In the genomic region with DNA sequence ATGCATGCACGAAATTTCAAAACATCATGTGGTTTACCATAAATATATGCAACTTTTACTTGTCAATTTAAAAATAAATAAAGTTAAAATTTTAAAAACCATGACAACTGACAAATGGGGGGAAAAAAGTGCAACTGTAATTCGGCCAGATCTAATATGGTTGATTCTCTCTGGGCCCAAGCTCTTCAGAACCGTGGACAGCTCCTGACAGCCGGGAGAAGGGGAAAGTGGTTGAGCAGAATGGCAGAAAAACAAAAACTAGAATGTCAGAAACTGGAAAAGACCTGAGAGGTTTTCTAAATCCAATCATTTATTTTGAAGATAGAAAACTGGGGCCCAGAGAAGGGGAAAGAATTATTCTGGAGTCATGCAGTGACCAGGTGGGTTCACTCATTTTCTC, we compare ENCODE assay signal across 13 cellular contexts.
DNase-seq lines count a peak whose midpoint lies in the region; TF ChIP-seq lines count a peak whose summit lies in the region.
"Had no signal": no experiment of that assay in that cellular context is flagged by ENCODE, and none has a peak within 500 bp of the region (broad histone marks: within the 10 kb centered on the region; RNA-seq: fewer than 3 reads in every experiment).

No MANE protein-coding gene starts in this region.

- CTCF ChIA-PET in HEK293 (lab: Yijun Ruan, JAX): interaction anchor here (0.7 kb wide), 1 partner anchor 24 kb away, joined by 3 read pairs; no protein-coding TSS in a partner anchor

- no peak for TF ChIP-seq CTCF in HEK293 (tag by site-specific recombination; IDR thresholded peaks at IDR 0.05)

- no peaks in the 10 kb centered on the region for H3K36me3 ChIP-seq in HEK293 (ENCODE audit: control insufficient read depth in 2 of 2, insufficient read depth in 1 of 2, low read length in 2 of 2)
- no peaks in the 10 kb centered on the region for H3K36me3 ChIP-seq in iPS DF 6.9 (ENCODE audit: control insufficient read depth, insufficient read depth, low read length)
- H3K36me3 ChIP-seq: left lung had no signal

- POLR2A ChIA-PET in HEK293 (lab: Yijun Ruan, JAX): no interaction called here

- DNase-seq in AG20443 (ENCODE audit: low spot score) (peak; percentile 29), UCSD-AML1 (lab: John Stamatoyannopoulos, UW; ENCODE audit: unreplicated experiment) (peak; percentile 20), iPS DF 6.9 (ENCODE audit: low read depth, low spot score) (peak; percentile 9), SKM-1 treated with dmso at 0.1 percent for 144 hours (lab: John Stamatoyannopoulos, UW; ENCODE audit: unreplicated experiment) (no peak), NCI-H1105 (lab: John Stamatoyannopoulos, UW) (no peak), NCI-H1105 treated with DMSO at 0.1 percent for 48 hours (lab: John Stamatoyannopoulos, UW) (no peak), hippocampal formation (lab: John Stamatoyannopoulos, UW) (no peak)
- DNase-seq: activated effector memory CD4-positive, alpha-beta T cell treated with anti-CD3 and anti-CD28 coated beads, Interleukin-2, amount 50 U/mL, for 16 hours; DMS153; left lung; right cardiac atrium; T-helper 1 cell had no signal

- H3K27me3 ChIP-seq in iPS DF 6.9 (ENCODE audit: control insufficient read depth, insufficient read depth, low read length): no peaks in the 10 kb centered on the region

- H3K4me3 ChIP-seq in HEK293 (ENCODE audit: low read depth, low read length) (no peak overlapping the region), iPS DF 6.9 (ENCODE audit: low read length) (no peak overlapping the region)
- H3K4me3 ChIP-seq: left lung had no signal

- H3K9me3 ChIP-seq in HEK293 (ENCODE audit: control insufficient read depth, insufficient read depth, low read depth, low read length): no peaks in the 10 kb centered on the region
- H3K9me3 ChIP-seq in iPS DF 6.9 (ENCODE audit: control insufficient read depth, insufficient read depth, low read length): no peaks in the 10 kb centered on the region
- H3K9me3 ChIP-seq: left lung had no signal

- H3K27ac ChIP-seq in HEK293 (ENCODE audit: extremely low read depth, low read depth, low read length) (no peak overlapping the region), iPS DF 6.9 (ENCODE audit: low read length) (no peak overlapping the region)
- H3K27ac ChIP-seq: left lung had no signal

- no peaks in the 10 kb centered on the region for H3K4me1 ChIP-seq in HEK293 (ENCODE audit: control insufficient read depth, insufficient read depth, low read length)
- no peaks in the 10 kb centered on the region for H3K4me1 ChIP-seq in iPS DF 6.9 (ENCODE audit: control insufficient read depth, insufficient read depth, low read length)
- H3K4me1 ChIP-seq: left lung had no signal

- WGBS in iPS DF 6.9 (ENCODE audit: insufficient coverage, insufficient read length): no CpG with 5 or more reads among the region's 4 CpGs

TF ChIP-seq in HEK293, 187 proteins besides CTCF, POLR2A, EP300 and RAD21:
- peak; percentile 99 for TF ChIP-seq ZNF140 (tag by site-specific recombination; IDR thresholded peaks at IDR 0.05)
- TF ChIP-seq IKZF3 (tag by site-specific recombination; IDR thresholded peaks at IDR 0.05): no peak
- TF ChIP-seq, protein P1, sequence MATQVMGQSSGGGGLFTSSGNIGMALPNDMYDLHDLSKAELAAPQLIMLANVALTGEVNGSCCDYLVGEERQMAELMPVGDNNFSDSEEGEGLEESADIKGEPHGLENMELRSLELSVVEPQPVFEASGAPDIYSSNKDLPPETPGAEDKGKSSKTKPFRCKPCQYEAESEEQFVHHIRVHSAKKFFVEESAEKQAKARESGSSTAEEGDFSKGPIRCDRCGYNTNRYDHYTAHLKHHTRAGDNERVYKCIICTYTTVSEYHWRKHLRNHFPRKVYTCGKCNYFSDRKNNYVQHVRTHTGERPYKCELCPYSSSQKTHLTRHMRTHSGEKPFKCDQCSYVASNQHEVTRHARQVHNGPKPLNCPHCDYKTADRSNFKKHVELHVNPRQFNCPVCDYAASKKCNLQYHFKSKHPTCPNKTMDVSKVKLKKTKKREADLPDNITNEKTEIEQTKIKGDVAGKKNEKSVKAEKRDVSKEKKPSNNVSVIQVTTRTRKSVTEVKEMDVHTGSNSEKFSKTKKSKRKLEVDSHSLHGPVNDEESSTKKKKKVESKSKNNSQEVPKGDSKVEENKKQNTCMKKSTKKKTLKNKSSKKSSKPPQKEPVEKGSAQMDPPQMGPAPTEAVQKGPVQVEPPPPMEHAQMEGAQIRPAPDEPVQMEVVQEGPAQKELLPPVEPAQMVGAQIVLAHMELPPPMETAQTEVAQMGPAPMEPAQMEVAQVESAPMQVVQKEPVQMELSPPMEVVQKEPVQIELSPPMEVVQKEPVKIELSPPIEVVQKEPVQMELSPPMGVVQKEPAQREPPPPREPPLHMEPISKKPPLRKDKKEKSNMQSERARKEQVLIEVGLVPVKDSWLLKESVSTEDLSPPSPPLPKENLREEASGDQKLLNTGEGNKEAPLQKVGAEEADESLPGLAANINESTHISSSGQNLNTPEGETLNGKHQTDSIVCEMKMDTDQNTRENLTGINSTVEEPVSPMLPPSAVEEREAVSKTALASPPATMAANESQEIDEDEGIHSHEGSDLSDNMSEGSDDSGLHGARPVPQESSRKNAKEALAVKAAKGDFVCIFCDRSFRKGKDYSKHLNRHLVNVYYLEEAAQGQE (tag by site-specific recombination; IDR thresholded peaks at IDR 0.05): peak; percentile 95
- no peak for TF ChIP-seq ZNF571 (tag by site-specific recombination; IDR thresholded peaks at IDR 0.05)
TF ChIP-seq in HEK293: peak in this region for 2.

Comparison
In these comparisons a context has a peak if more than half of its experiments do, and no peak if none do; other contexts are left out.
1. DNase-seq: peak in AG20443 (single experiment), UCSD-AML1 (single experiment) and iPS DF 6.9 (single experiment); none in SKM-1 treated with dmso at 0.1 percent for 144 hours (single experiment), NCI-H1105 (single experiment), NCI-H1105 treated with DMSO at 0.1 percent for 48 hours (single experiment) and hippocampal formation (0 of 2).